ENCODE assay signal across 1 cellular context in genomic region chr15:79978694-79979519, GRCh38.
TF ChIP-seq lines count a peak whose summit lies in the region.

No MANE protein-coding gene starts in this region.

TF ChIP-seq in HepG2, 621 proteins besides CTCF, POLR2A, EP300 and RAD21 (continued from another document and continues in another):
- TF ChIP-seq ZBTB37 (CRISPR knock-in tag; IDR thresholded peaks at IDR 0.05) (no peak), REL (CRISPR knock-in tag; conservative IDR thresholded peaks at IDR 0.05) (no peak), SALL1 (CRISPR knock-in tag; IDR thresholded peaks at IDR 0.05) (peak; percentile 85), HIVEP1 (CRISPR knock-in tag; IDR thresholded peaks at IDR 0.05) (no peak), PHF21A (CRISPR knock-in tag; IDR thresholded peaks at IDR 0.05) (peak; percentile 87), MTA1 (CRISPR knock-in tag; IDR thresholded peaks at IDR 0.05; ENCODE audit: borderline replicate concordance) (no peak), ZNF792 (CRISPR knock-in tag; IDR thresholded peaks at IDR 0.05) (0 out of 2 replicates have a peak, but pooled peaks have one; percentile 40), ZNF562 (CRISPR knock-in tag; IDR thresholded peaks at IDR 0.05; ENCODE audit: borderline replicate concordance) (no peak), ZNF556 (CRISPR knock-in tag; IDR thresholded peaks at IDR 0.05; ENCODE audit: borderline replicate concordance) (no peak), KDM3A (CRISPR knock-in tag; IDR thresholded peaks at IDR 0.05; ENCODE audit: low read depth) (0 out of 2 replicates have a peak, but pooled peaks have one; percentile 59), ZBTB3 (CRISPR knock-in tag; IDR thresholded peaks at IDR 0.05; ENCODE audit: borderline replicate concordance, low read depth) (no peak), IRF9 (CRISPR knock-in tag; IDR thresholded peaks at IDR 0.05; ENCODE audit: borderline replicate concordance) (no peak), CERS6 (CRISPR knock-in tag; IDR thresholded peaks at IDR 0.05) (no peak), SMAD9 (CRISPR knock-in tag; IDR thresholded peaks at IDR 0.05) (no peak), ZNF292 (CRISPR knock-in tag; IDR thresholded peaks at IDR 0.05; ENCODE audit: borderline replicate concordance, low read depth) (0 out of 2 replicates have a peak, but pooled peaks have one; percentile 8), BCL3 (CRISPR knock-in tag; IDR thresholded peaks at IDR 0.05) (no peak), TCF12 (IDR thresholded peaks at IDR 0.05) (no peak), TCF12 (CRISPR knock-in tag; IDR thresholded peaks at IDR 0.05) (peak; percentile 85), ZBTB26 (CRISPR knock-in tag; IDR thresholded peaks at IDR 0.05; ENCODE audit: borderline replicate concordance) (no peak), NR2F1 (CRISPR knock-in tag; IDR thresholded peaks at IDR 0.05) (peak; percentile 73 to 89), ZNF710 (CRISPR knock-in tag; IDR thresholded peaks at IDR 0.05; ENCODE audit: borderline replicate concordance) (peak; percentile 64; the same call in 1 of the 2 replicates), FOSL2 (CRISPR knock-in tag; IDR thresholded peaks at IDR 0.05) (peak; percentile 47; the same call in 1 of the 2 replicates), GATAD2A (CRISPR knock-in tag; IDR thresholded peaks at IDR 0.05) (peak; percentile 75; the same call in 1 of the 2 replicates), MAFF (IDR thresholded peaks at IDR 0.05; ENCODE audit: low read depth, low read length) (peak; percentile 44; the same call in 1 of the 2 replicates), PITX1 (CRISPR knock-in tag; IDR thresholded peaks at IDR 0.05) (no peak; the same call in none of the 2 replicates), FOXP1 (IDR thresholded peaks at IDR 0.05) (no peak), FOXP1 (CRISPR knock-in tag; IDR thresholded peaks at IDR 0.05) (peak; percentile 44; the same call in 1 of the 2 replicates), ZNF549 (CRISPR knock-in tag; IDR thresholded peaks at IDR 0.05) (no peak), SMYD3 (CRISPR knock-in tag; IDR thresholded peaks at IDR 0.05) (0 out of 2 replicates have a peak, but pooled peaks have one; percentile 42), ZNF530 (CRISPR knock-in tag; IDR thresholded peaks at IDR 0.05; ENCODE audit: low read depth) (no peak), NCOA1 (CRISPR knock-in tag; IDR thresholded peaks at IDR 0.05) (peak; percentile 76), ELF1 (CRISPR knock-in tag; IDR thresholded peaks at IDR 0.05) (no peak), ZNF232 (CRISPR knock-in tag; IDR thresholded peaks at IDR 0.05; ENCODE audit: borderline replicate concordance) (no peak), ETV6 (CRISPR knock-in tag; conservative IDR thresholded peaks at IDR 0.05) (no peak), E2F5 (CRISPR knock-in tag; conservative IDR thresholded peaks at IDR 0.05) (no peak), ZNF136 (CRISPR knock-in tag; IDR thresholded peaks at IDR 0.05; ENCODE audit: low read depth) (no peak), MEF2D (CRISPR knock-in tag; IDR thresholded peaks at IDR 0.05) (peak; percentile 70; the same call in 1 of the 2 replicates), BHLHE40 (IDR thresholded peaks at IDR 0.05; ENCODE audit: low read length) (no peak), THAP8 (CRISPR knock-in tag; IDR thresholded peaks at IDR 0.05; ENCODE audit: borderline replicate concordance) (no peak), THAP9 (CRISPR knock-in tag; IDR thresholded peaks at IDR 0.05; ENCODE audit: borderline replicate concordance) (no peak), ZNF317 (CRISPR knock-in tag; IDR thresholded peaks at IDR 0.05) (0 out of 2 replicates have a peak, but pooled peaks have one; percentile 17), PREB (CRISPR knock-in tag; IDR thresholded peaks at IDR 0.05) (no peak), NRL (CRISPR knock-in tag; IDR thresholded peaks at IDR 0.05; ENCODE audit: borderline replicate concordance) (no peak), GATA4 (IDR thresholded peaks at IDR 0.05; ENCODE audit: borderline replicate concordance, low read depth) (0 out of 2 replicates have a peak, but pooled peaks have one; percentile 42), GMEB1 (CRISPR knock-in tag; IDR thresholded peaks at IDR 0.05; ENCODE audit: borderline replicate concordance) (no peak), BRF2 (CRISPR knock-in tag; IDR thresholded peaks at IDR 0.05) (no peak; the same call in 1 of the 2 replicates), ESRRA (CRISPR knock-in tag; IDR thresholded peaks at IDR 0.05; ENCODE audit: low read depth) (peak; percentile 89; the same call in 1 of the 2 replicates)
